Comparison of ENCODE assay signal across 18 cellular contexts in the genomic region with DNA sequence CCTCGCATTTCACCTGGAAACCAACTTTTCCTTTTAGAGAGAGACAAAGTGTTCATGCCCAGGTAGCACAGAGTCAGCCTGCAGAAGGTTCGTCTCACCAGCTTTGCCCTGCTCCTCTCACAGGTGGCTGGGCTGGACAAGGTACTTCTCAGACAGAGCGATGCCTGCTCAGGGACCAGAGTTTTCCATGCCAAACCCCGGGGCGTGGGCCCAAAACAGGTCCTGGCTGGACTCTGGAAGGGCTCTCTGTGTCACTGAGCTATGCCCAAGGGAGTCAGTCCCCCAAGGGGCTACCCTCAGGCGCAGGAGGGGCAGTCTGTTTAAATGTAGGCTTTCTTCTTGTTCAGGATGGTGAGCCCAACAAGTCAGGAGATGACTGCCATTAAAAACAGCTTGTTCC. TPM values are rescaled to one million over a fixed set of nuclear protein-coding genes. Genes with fewer than 3 reads are reported as not detected.
DNase-seq lines count a peak whose midpoint lies in the region; ATAC-seq, FAIRE-seq and TF ChIP-seq lines count a peak whose summit lies in the region.
"Had no signal": no experiment of that assay in that cellular context is flagged by ENCODE, and none has a peak within 500 bp of the region (broad histone marks: within the 10 kb centered on the region; RNA-seq: fewer than 3 reads in every experiment).

No MANE protein-coding gene starts in this region.

- H4K8ac ChIP-seq in neuronal stem cell (ENCODE audit: low read depth, low read length) = no peak overlapping the region

- DNase-seq in K562 (ENCODE audit: extremely low read depth in 1 of 4, low spot score in 3 of 4) (no peak), neuronal stem cell (ENCODE audit: low spot score) (no peak), Ammon's horn (ENCODE audit: low spot score) (no peak), substantia nigra (lab: John Stamatoyannopoulos, UW) (no peak)
- DNase-seq in stimulated activated effector memory CD8-positive, alpha-beta T cell treated with anti-CD3 and anti-CD28 coated beads, Interleukin-12 subunit alpha, Interleukin-12 subunit beta, amount 100 ng/mL, for 72 hours (ENCODE audit: low spot score in 2 of 2) = no peak
- no peak for DNase-seq in CD8-positive, alpha-beta T cell
- DNase-seq: C1 segment of cervical spinal cord; CD4-positive, alpha-beta T cell; DMS79; GOT3; H9; IMR-90 had no signal

- H3K4me1 ChIP-seq in BLaER1 treated with 17β-estradiol and CSF1 and Interleukin-3, amounts not matched to agents 10 nM and 100 nM = peaks cover 0 to 36% (median 27%) of the 10 kb centered on the region in 10 experiments; a peak in 16 of 20 replicates
- peaks cover 0 to 6% of the 10 kb centered on the region in 2 experiments; a peak in 2 of 5 replicates for H3K4me1 ChIP-seq in K562 (replicated peaks in 1 of 2; ENCODE audit: control insufficient read depth in 2 of 2, insufficient read depth in 2 of 2, low read length in 2 of 2)
- peaks cover 0 to 7% of the 10 kb centered on the region in 2 donors for H3K4me1 ChIP-seq in neuronal stem cell (ENCODE audit: control insufficient read depth in 2 of 2, insufficient read depth in 1 of 2, low read depth in 1 of 2, low read length in 2 of 2)
- H3K4me1 ChIP-seq in CD8-positive, alpha-beta T cell (ENCODE audit: insufficient read depth, low read length) = no peaks in the 10 kb centered on the region
- H3K4me1 ChIP-seq: A549 had no signal

- no peak overlapping the region for H3K27ac ChIP-seq in BLaER1 treated with 17β-estradiol and CSF1 and Interleukin-3, amounts not matched to agents 10 nM and 100 nM
- H3K27ac ChIP-seq in K562 (ENCODE audit: extremely low read depth, low read depth, low read length) (no peak overlapping the region), neuronal stem cell (replicated peaks; ENCODE audit: low read length) (no peak overlapping the region), substantia nigra (ENCODE audit: low read depth, low read length, poor library complexity, severe bottlenecking) (no peak overlapping the region)
- H3K27ac ChIP-seq in CD8-positive, alpha-beta T cell (ENCODE audit: low read depth, low read length) = no peak overlapping the region
- H3K27ac ChIP-seq: A549 had no signal

- no peaks in the 10 kb centered on the region for H3K36me3 Mint-ChIP-seq in stimulated activated effector memory CD8-positive, alpha-beta T cell treated with anti-CD3 and anti-CD28 coated beads, Interleukin-12 subunit alpha, Interleukin-12 subunit beta, amount 100 ng/mL, for 72 hours
- no peaks in the 10 kb centered on the region for H3K36me3 Mint-ChIP-seq in CD8-positive, alpha-beta T cell

- POLR2A ChIA-PET in K562 (lab: Yijun Ruan, JAX) = no interaction called here
- POLR2A ChIA-PET in CD8-positive, alpha-beta T cell (lab: Charles Lee) = no interaction called here

- FAIRE-seq in K562 (lab: Jason Lieb, UNC) = no peak
- FAIRE-seq: A549, GM12891, GM19239 had no signal

- H3K27ac Mint-ChIP-seq in stimulated activated effector memory CD8-positive, alpha-beta T cell treated with anti-CD3 and anti-CD28 coated beads, Interleukin-12 subunit alpha, Interleukin-12 subunit beta, amount 100 ng/mL, for 72 hours = peak overlapping the region; percentile 18
- H3K27ac Mint-ChIP-seq in CD8-positive, alpha-beta T cell = no peak overlapping the region
- H3K27ac Mint-ChIP-seq: CD4-positive, alpha-beta T cell had no signal

- H4K91ac ChIP-seq in neuronal stem cell (ENCODE audit: low read depth, low read length, poor library complexity) = no peak overlapping the region

- no peak for ATAC-seq in K562
- no peak for ATAC-seq in stimulated activated effector memory CD8-positive, alpha-beta T cell treated with anti-CD3 and anti-CD28 coated beads, Interleukin-12 subunit alpha, Interleukin-12 subunit beta, amount 100 ng/mL, for 72 hours
- ATAC-seq in CD8-positive, alpha-beta T cell = no peak
- ATAC-seq: A549 had no signal

- H3K79me2 ChIP-seq in K562 (ENCODE audit: control insufficient read depth, insufficient read depth, low read length) = no peaks in the 10 kb centered on the region

- H3K4ac ChIP-seq in neuronal stem cell (ENCODE audit: low read length) = no peak overlapping the region

- no peaks in the 10 kb centered on the region for H3K36me3 ChIP-seq in BLaER1 treated with 17β-estradiol and CSF1 and Interleukin-3, amounts not matched to agents 10 nM and 100 nM
- H3K36me3 ChIP-seq in K562 (ENCODE audit: control insufficient read depth, insufficient read depth, low read length) (no peaks in the 10 kb centered on the region), neuronal stem cell (replicated peaks in 1 of 2; ENCODE audit: control insufficient read depth in 2 of 2, insufficient read depth in 2 of 2, low read length in 2 of 2) (no peaks in the 10 kb centered on the region)
- H3K36me3 ChIP-seq in CD8-positive, alpha-beta T cell (ENCODE audit: insufficient read depth, low read length) = no peaks in the 10 kb centered on the region

- H3K9me3 ChIP-seq in BLaER1 treated with 17β-estradiol and CSF1 and Interleukin-3, amounts not matched to agents 10 nM and 100 nM (replicated peaks in 1 of 11) = peaks cover 0 to 7% (median 0%) of the 10 kb centered on the region in 11 experiments; a peak in 1 of 22 replicates
- H3K9me3 ChIP-seq in K562 (replicated peaks; ENCODE audit: control insufficient read depth, insufficient read depth, low read depth, low read length) (no peaks in the 10 kb centered on the region), neuronal stem cell (replicated peaks in 1 of 2; ENCODE audit: control insufficient read depth in 2 of 2, insufficient read depth in 1 of 2, low read depth in 1 of 2, low read length in 2 of 2) (no peaks in the 10 kb centered on the region)
- no peaks in the 10 kb centered on the region for H3K9me3 ChIP-seq in CD8-positive, alpha-beta T cell (ENCODE audit: low read length)
- H3K9me3 ChIP-seq: A549 had no signal

- no peaks in the 10 kb centered on the region for H3K9me1 ChIP-seq in K562 (ENCODE audit: control insufficient read depth, insufficient read depth, low read length)

- intact Hi-C loops in K562 (cut with micrococcal nuclease) = no loop called here
- intact Hi-C loops in CD8-positive, alpha-beta T cell (cut with DNase I, micrococcal nuclease) = no loop called here

- H3K23ac ChIP-seq in neuronal stem cell (ENCODE audit: low read depth, low read length, poor library complexity) = peak overlapping the region; percentile 5

- WGBS in K562 (ENCODE audit: insufficient coverage, low coverage, missing lambda C conversion rate) = 28% methylated on average over 6 of the region's 6 CpGs
- WGBS in neuronal stem cell (ENCODE audit: extremely low coverage in 2 of 2, insufficient read length in 2 of 2, insufficient replicate concordance in 1 of 2), 2 donors = no CpG with 5 or more reads among the region's 6 CpGs

- CTCF ChIA-PET in K562 (lab: Yijun Ruan, JAX; ENCODE audit: low intra/inter-chr PET ratio) = no interaction called here
- CTCF ChIA-PET in CD8-positive, alpha-beta T cell (lab: Charles Lee) = no interaction called here

- H2AFZ ChIP-seq in K562 (ENCODE audit: low read depth, low read length) = 0 out of 2 replicates have a peak overlapping the region, but pooled peaks have one; percentile 7
- H2AFZ ChIP-seq in neuronal stem cell (ENCODE audit: low read length) = no peak overlapping the region

- H3K27me3 ChIP-seq in BLaER1 treated with 17β-estradiol and CSF1 and Interleukin-3, amounts not matched to agents 10 nM and 100 nM = no peaks in the 10 kb centered on the region
- 0 out of 5 replicates have a peak, but pooled peaks cover 0 to 7% of the 10 kb centered on the region in 2 experiments for H3K27me3 ChIP-seq in K562 (ENCODE audit: control insufficient read depth in 2 of 2, insufficient read depth in 2 of 2, low read length in 2 of 2)
- peaks cover 0 to 3% (median 0%) of the 10 kb centered on the region in 3 experiments for H3K27me3 ChIP-seq in neuronal stem cell (ENCODE audit: control insufficient read depth in 3 of 3, insufficient read depth in 3 of 3, low read depth in 1 of 3, low read length in 3 of 3)
- H3K27me3 ChIP-seq in CD8-positive, alpha-beta T cell (ENCODE audit: insufficient read depth, low read length) = no peaks in the 10 kb centered on the region

- no peak for TF ChIP-seq RAD21 in K562 (CRISPR knock-in tag; conservative IDR thresholded peaks at IDR 0.05 in 1 of 2, IDR thresholded peaks at IDR 0.05 in 1 of 2)

- H3K18ac ChIP-seq in neuronal stem cell (ENCODE audit: low read length) = no peak overlapping the region

- TF ChIP-seq EP300 in K562 (IDR thresholded peaks at IDR 0.05; ENCODE audit: low read length) = no peak

- H3K27me3 Mint-ChIP-seq in CD8-positive, alpha-beta T cell (ENCODE audit: low read depth) = peaks cover 11% of the 10 kb centered on the region

- no peak overlapping the region for H2BK15ac ChIP-seq in neuronal stem cell (ENCODE audit: low read length)

- no peak overlapping the region for H2BK5ac ChIP-seq in neuronal stem cell (ENCODE audit: low read length)

- H2BK120ac ChIP-seq in neuronal stem cell (ENCODE audit: low read depth, low read length) = no peak overlapping the region

- TF ChIP-seq CTCF in K562 (IDR thresholded peaks at IDR 0.05 in 2 of 3, conservative IDR thresholded peaks at IDR 0.05 in 1 of 3; ENCODE audit: insufficient read depth in 2 of 3, low read depth in 1 of 3, low read length in 3 of 3) = no peak
- TF ChIP-seq CTCF in CD8-positive, alpha-beta T cell (IDR thresholded peaks at IDR 0.05) = no peak

- H3K9ac ChIP-seq in BLaER1 treated with 17β-estradiol and CSF1 and Interleukin-3, amounts not matched to agents 10 nM and 100 nM = no peak overlapping the region
- H3K9ac ChIP-seq in K562 (ENCODE audit: insufficient read depth in 1 of 2, low read depth in 2 of 2, low read length in 2 of 2) (no peak overlapping the region), neuronal stem cell (ENCODE audit: low read depth, low read length, poor library complexity) (no peak overlapping the region)

- H3K4me2 ChIP-seq in BLaER1 treated with 17β-estradiol and CSF1 and Interleukin-3, amounts not matched to agents 10 nM and 100 nM = peak overlapping the region in 10 of 11 experiments; percentile 29 to 78 (median 65); a peak in 18 of 22 replicates
- H3K4me2 ChIP-seq in K562 (ENCODE audit: insufficient read depth, low read length) = no peak overlapping the region
- H3K4me2 ChIP-seq in neuronal stem cell (ENCODE audit: insufficient read depth, low read length, poor library complexity, severe bottlenecking) = no peak overlapping the region
- H3K4me2 ChIP-seq: A549 had no signal

- BruUV-seq in K562 (replicated peaks; lab: Mats Ljungman, UMichigan) = no TSS peak

- H2BK12ac ChIP-seq in neuronal stem cell (ENCODE audit: low read length) = no peak overlapping the region

- H3K9me3 Mint-ChIP-seq in stimulated activated effector memory CD8-positive, alpha-beta T cell treated with anti-CD3 and anti-CD28 coated beads, Interleukin-12 subunit alpha, Interleukin-12 subunit beta, amount 100 ng/mL, for 72 hours = no peaks in the 10 kb centered on the region
- H3K9me3 Mint-ChIP-seq in CD8-positive, alpha-beta T cell = no peaks in the 10 kb centered on the region

- no peak overlapping the region for H2AK5ac ChIP-seq in neuronal stem cell (ENCODE audit: low read depth, low read length)

- in situ Hi-C loops in K562 (cut with MboI) = no loop called here

- no peaks in the 10 kb centered on the region for H3K4me1 Mint-ChIP-seq in stimulated activated effector memory CD8-positive, alpha-beta T cell treated with anti-CD3 and anti-CD28 coated beads, Interleukin-12 subunit alpha, Interleukin-12 subunit beta, amount 100 ng/mL, for 72 hours
- H3K4me1 Mint-ChIP-seq in CD8-positive, alpha-beta T cell (ENCODE audit: low read depth) = no peaks in the 10 kb centered on the region

- H3K4me3 ChIP-seq in BLaER1 treated with 17β-estradiol and CSF1 and Interleukin-3, amounts not matched to agents 10 nM and 100 nM = no peak overlapping the region
- no peak overlapping the region for H3K4me3 ChIP-seq in K562
- H3K4me3 ChIP-seq in neuronal stem cell (ENCODE audit: low read length in 2 of 2) = no peak overlapping the region
- no peak overlapping the region for H3K4me3 ChIP-seq in CD8-positive, alpha-beta T cell (ENCODE audit: low read depth, low read length)
- H3K4me3 ChIP-seq: A549 had no signal

- no peak overlapping the region for H3K14ac ChIP-seq in neuronal stem cell (ENCODE audit: low read length)

- TF ChIP-seq POLR2A in K562 (conservative IDR thresholded peaks at IDR 0.05) = no peak

- H4K20me1 ChIP-seq in BLaER1 treated with 17β-estradiol and CSF1 and Interleukin-3, amounts not matched to agents 10 nM and 100 nM = no peaks in the 10 kb centered on the region
- no peaks in the 10 kb centered on the region for H4K20me1 ChIP-seq in K562 (replicated peaks; ENCODE audit: control insufficient read depth, insufficient read depth, low read length)

- no peaks in the 10 kb centered on the region for H3K79me1 ChIP-seq in neuronal stem cell (ENCODE audit: low read depth, low read length)

- H3K4me3 Mint-ChIP-seq in stimulated activated effector memory CD8-positive, alpha-beta T cell treated with anti-CD3 and anti-CD28 coated beads, Interleukin-12 subunit alpha, Interleukin-12 subunit beta, amount 100 ng/mL, for 72 hours = no peak overlapping the region
- H3K4me3 Mint-ChIP-seq in CD8-positive, alpha-beta T cell = no peak overlapping the region
- H3K4me3 Mint-ChIP-seq: CD4-positive, alpha-beta T cell; H9 had no signal

RNA-seq across cellular contexts. Expression of gene FIGNL1, which starts 55.4 kb away (rescaled TPM):
- 11.5 and 48.7 TPM in 2 replicates for total RNA-seq in K562 (2011; cell fraction: chromatin; rRNA removed; ENCODE audit: low replicate concordance)
- total RNA-seq in K562 (2011; cell fraction: nucleolus; rRNA removed) = 9.8 and 12.1 TPM in 2 replicates
- total RNA-seq in K562 (2011; cell fraction: nucleoplasm; rRNA removed) = 19.5 TPM in 2 replicates
- total RNA-seq in K562 (2014; rRNA removed) = 21.6 and 24.1 TPM in 2 replicates
- 42.4 and 48.3 TPM in 2 replicates for total RNA-seq in K562 (2014; rRNA removed; fragmentation: Illumina TruSeq; extraction: Trizol)
- 42.4 and 46.7 TPM in 2 replicates for total RNA-seq in K562 (2015; rRNA removed; fragmentation: Illumina TruSeq; extraction: Trizol)
- 25.8 and 28.3 TPM in 2 replicates for total RNA-seq in K562 (2021)
- 37.6 and 48.3 TPM in 2 replicates for polyA plus RNA-seq in K562 (2011; rRNA removed)
- polyA plus RNA-seq in K562 (2011; cell fraction: cytosol; rRNA removed) = 16.0 and 25.1 TPM in 2 replicates
- 28.2 and 31.2 TPM in 2 replicates for polyA plus RNA-seq in K562 (2011; cell fraction: nucleus; rRNA removed)
- 21.0 and 22.9 TPM in 2 replicates for polyA plus RNA-seq in K562 (2012)
- polyA plus RNA-seq in K562 (2014; fragmentation: Illumina TruSeq; extraction: Trizol) = 28.5 and 30.7 TPM in 2 replicates
- 10 to 100 TPM; 15.5 to 22.7 TPM for polyA plus RNA-seq in K562 (2014; fragmentation: Nextera tagmentation; extraction: Ambion mirVana)
- 27.6 and 29.4 TPM in 2 replicates for polyA plus RNA-seq in K562 (2014; rRNA removed)
- polyA minus RNA-seq in K562 (2011; rRNA and poly(A)+ RNA removed) = 48.9 and 55.0 TPM in 2 replicates
- 14.7 and 21.5 TPM in 2 replicates for polyA minus RNA-seq in K562 (2011; cell fraction: cytosol; rRNA and poly(A)+ RNA removed)
- 18.3 and 29.4 TPM in 2 replicates for polyA minus RNA-seq in K562 (2011; cell fraction: nucleus; rRNA and poly(A)+ RNA removed)
- polyA plus RNA-seq in neuronal stem cell (2013, experiment 1 of 2) = 14.2 TPM
- polyA plus RNA-seq in neuronal stem cell (2013, experiment 2 of 2) = 14.9 TPM
- 10 to 100 TPM; 11.3 to 12.7 TPM for total RNA-seq in CD8-positive, alpha-beta T cell

RNA-seq across cellular contexts. Expression of gene DDC, which starts 59.7 kb away (rescaled TPM):
- not detected in 2 replicates for total RNA-seq in K562 (2011; cell fraction: chromatin; rRNA removed; ENCODE audit: low replicate concordance)
- total RNA-seq in K562 (2011; cell fraction: nucleolus; rRNA removed) = not detected in 2 replicates
- not detected in 2 replicates for total RNA-seq in K562 (2011; cell fraction: nucleoplasm; rRNA removed)
- total RNA-seq in K562 (2014; rRNA removed) (not detected in 2 replicates), K562 (2014; rRNA removed; fragmentation: Illumina TruSeq; extraction: Trizol) (not detected in 2 replicates), K562 (2015; rRNA removed; fragmentation: Illumina TruSeq; extraction: Trizol) (not detected in 2 replicates), K562 (2021) (not detected in 2 replicates)
- polyA plus RNA-seq in K562 (2011; rRNA removed) (not detected in 2 replicates), K562 (2014; fragmentation: Illumina TruSeq; extraction: Trizol) (not detected in 2 replicates), K562 (2014; fragmentation: Nextera tagmentation; extraction: Ambion mirVana) (not detected), K562 (2014; rRNA removed) (0.18 TPM in 1 of 2 replicates, not detected in the other)
- not detected in 2 replicates for polyA plus RNA-seq in K562 (2011; cell fraction: cytosol; rRNA removed)
- not detected in 2 replicates for polyA plus RNA-seq in K562 (2011; cell fraction: nucleus; rRNA removed)
- not detected in 2 replicates for polyA plus RNA-seq in K562 (2012)
- polyA minus RNA-seq in K562 (2011; rRNA and poly(A)+ RNA removed) = not detected in 2 replicates
- polyA minus RNA-seq in K562 (2011; cell fraction: cytosol; rRNA and poly(A)+ RNA removed) = not detected in 2 replicates
- not detected in 2 replicates for polyA minus RNA-seq in K562 (2011; cell fraction: nucleus; rRNA and poly(A)+ RNA removed)
- polyA plus RNA-seq in neuronal stem cell (2013, experiment 1 of 2) = not detected
- polyA plus RNA-seq in neuronal stem cell (2013, experiment 2 of 2) = 0.11 TPM
- total RNA-seq in CD8-positive, alpha-beta T cell = not detected
- total RNA-seq: CD4-positive, alpha-beta T cell; G401; H9; IMR-90 had no signal
- polyA plus RNA-seq: AG04450, IMR-90 had no signal

Comparison
In these comparisons a context has a peak if more than half of its experiments do, and no peak if none do; other contexts are left out.
1. H3K4me2 ChIP-seq: peak in BLaER1 treated with 17β-estradiol and CSF1 and Interleukin-3, amounts not matched to agents 10 nM and 100 nM (10 of 11); none in K562 (single experiment) and neuronal stem cell (single experiment).